Comparison of ENCODE assay signal across 9 cellular contexts in genomic region chr11:95241673-95242072, GRCh38.
DNase-seq lines count a peak whose midpoint lies in the region; ATAC-seq and TF ChIP-seq lines count a peak whose summit lies in the region.
"Had no signal": no experiment of that assay in that cellular context is flagged by ENCODE, and none has a peak within 500 bp of the region (broad histone marks: within the 10 kb centered on the region; RNA-seq: fewer than 3 reads in every experiment).

No MANE protein-coding gene starts in this region.

- TF ChIP-seq CTCF in GM10248 (IDR thresholded peaks at IDR 0.05; ENCODE audit: control extremely low read depth, extremely low read depth, low read depth, missing control alignments), result no peak

- CTCF ChIA-PET in GM10248 (lab: Yijun Ruan, JAX), result interaction anchor here (1.6 to 1.7 kb wide), 2 partner anchors 11 to 464 kb away, joined by 5 to 15 read pairs; partner anchors contain the start of gene SESN3

- ATAC-seq in GM18502 (IDR thresholded peaks at IDR 0.05; ENCODE audit: poor library complexity, unreplicated experiment) (peak; percentile 88), GM21576 (IDR thresholded peaks at IDR 0.05; ENCODE audit: unreplicated experiment) (peak; percentile 54), HG03558 (IDR thresholded peaks at IDR 0.05; ENCODE audit: extremely low read depth, unreplicated experiment) (peak; percentile 59)

- DNase-seq in kidney tubule cell (ENCODE audit: low spot score) (peak; percentile 2), ACHN (no peak), NCI-H345 treated with DMSO at 0.1 percent for 48 hours (lab: John Stamatoyannopoulos, UW; ENCODE audit: unreplicated experiment) (no peak), GM10248 (ENCODE audit: extremely low spot score) (no peak), NCI-H2227 (lab: John Stamatoyannopoulos, UW; ENCODE audit: unreplicated experiment) (no peak)
- DNase-seq: substantia nigra had no signal

- POLR2A ChIA-PET in GM10248 (lab: Yijun Ruan, JAX), result interaction anchor here (1.4 kb wide), 1 partner anchor 9 kb away, joined by 3 read pairs; no protein-coding TSS in a partner anchor

- in situ Hi-C loops in ACHN (cut with HindIII; ENCODE audit: low pct_ligation_motif_present, low pct_unique_long_range_greater_than_20kb, low sequenced_read_pairs), result no loop called here
